Comparison of ENCODE assay signal across 2 cellular contexts in genomic region chr15:71182522-71182921, GRCh38.
A peak's percentile ranks its signal among the peaks of the same experiment; 100 is the strongest.
TF ChIP-seq lines count a peak whose summit lies in the region.

No MANE protein-coding gene starts in this region.

TF ChIP-seq in A549, 52 proteins besides CTCF, POLR2A, EP300 and RAD21:
- TF ChIP-seq MYC (IDR thresholded peaks at IDR 0.05; ENCODE audit: borderline replicate concordance, low read length) (no peak), MAFK (IDR thresholded peaks at IDR 0.05; ENCODE audit: partially characterized antibody) (peak; percentile 54), USF2 (IDR thresholded peaks at IDR 0.05) (no peak)
TF ChIP-seq in A549: peak in this region for 1.

TF ChIP-seq in HepG2, 621 proteins besides CTCF, POLR2A, EP300 and RAD21:
- TF ChIP-seq MAFK (conservative IDR thresholded peaks at IDR 0.05 in 1 of 2, IDR thresholded peaks at IDR 0.05 in 1 of 2; ENCODE audit: low read length in 2 of 2) = 0 out of 4 replicates have a peak, but pooled peaks of 1 of the 2 experiments have one; percentile 25
- no peak for TF ChIP-seq PBX2 (CRISPR knock-in tag; IDR thresholded peaks at IDR 0.05)
TF ChIP-seq in HepG2: peak in this region for 1.
